11 cellular contexts compared by ENCODE assay signal in the genomic region with DNA sequence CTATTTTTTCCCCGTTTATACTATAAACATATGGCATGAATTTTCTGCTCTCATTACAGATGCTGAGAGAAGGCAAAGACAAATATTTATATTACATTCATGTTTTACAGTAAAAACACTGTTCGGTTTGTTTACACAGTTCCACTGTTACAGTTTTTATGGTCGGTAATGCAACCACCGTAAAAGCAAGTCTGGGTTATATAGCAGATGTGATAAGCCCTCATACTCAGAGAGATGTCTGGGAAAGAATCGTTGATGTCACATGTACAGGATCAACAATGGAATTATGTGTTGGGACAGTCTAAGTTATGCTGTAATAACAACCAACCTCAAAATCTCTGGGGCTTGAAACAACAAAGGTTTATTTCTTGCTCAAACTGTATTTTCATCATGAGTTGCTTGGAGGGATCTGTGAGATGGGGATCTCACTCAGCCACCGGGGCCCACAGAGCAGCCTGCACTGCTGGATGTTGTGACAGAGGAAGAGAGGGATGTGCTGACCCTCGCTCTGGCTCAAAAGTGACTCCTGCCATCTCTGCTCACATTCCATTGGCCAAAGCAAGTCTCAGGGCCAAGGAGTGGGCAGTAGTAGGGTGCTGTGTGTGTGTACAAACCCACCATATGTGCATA.
DNase-seq lines count a peak whose midpoint lies in the region; ATAC-seq, FAIRE-seq and TF ChIP-seq lines count a peak whose summit lies in the region.
"Had no signal": no experiment of that assay in that cellular context is flagged by ENCODE, and none has a peak within 500 bp of the region (broad histone marks: within the 10 kb centered on the region; RNA-seq: fewer than 3 reads in every experiment).

No MANE protein-coding gene starts in this region.

- WGBS in HepG2 (ENCODE audit: low lambda C conversion rate): 33% methylated on average over 7 of the region's 7 CpGs
- 73% methylated on average over 6 of the region's 7 CpGs for WGBS in right lobe of liver (ENCODE audit: insufficient coverage, low coverage, low lambda C conversion rate, missing lambda C conversion rate)

- CTCF ChIA-PET in HepG2 (lab: Yijun Ruan, JAX; ENCODE audit: low intra/inter-chr PET ratio, low total read pairs): no interaction called here
- CTCF ChIA-PET in Panc1 (lab: Charles Lee): no interaction called here

- H3K79me2 ChIP-seq in HepG2 (ENCODE audit: insufficient read depth, low read length): no peaks in the 10 kb centered on the region

- H4K20me1 ChIP-seq in HepG2 (ENCODE audit: insufficient read depth, low read length): no peaks in the 10 kb centered on the region

- H3K27me3 ChIP-seq in HepG2 (ENCODE audit: control insufficient read depth in 1 of 2, insufficient read depth in 2 of 2, low read length in 2 of 2) (no peaks in the 10 kb centered on the region), right lobe of liver (no peaks in the 10 kb centered on the region), Panc1 (ENCODE audit: control insufficient read depth, insufficient read depth, low read length) (no peaks in the 10 kb centered on the region)

- H3K9me3 ChIP-seq in HepG2 (ENCODE audit: low read length) (no peaks in the 10 kb centered on the region), right lobe of liver (no peaks in the 10 kb centered on the region), Panc1 (ENCODE audit: control insufficient read depth, insufficient read depth, low read depth, low read length) (no peaks in the 10 kb centered on the region)

- peak; percentile 67 for ATAC-seq in HepG2
- ATAC-seq in right lobe of liver: no peak
- ATAC-seq in Panc1: peak; percentile 78
- ATAC-seq in GM19395 (IDR thresholded peaks at IDR 0.05; ENCODE audit: unreplicated experiment): no peak
- no peak for ATAC-seq in HG03135 (IDR thresholded peaks at IDR 0.05; ENCODE audit: unreplicated experiment)
- ATAC-seq: WTC11 had no signal

- no peak for TF ChIP-seq POLR2A in HepG2 (IDR thresholded peaks at IDR 0.05; ENCODE audit: insufficient read depth in 1 of 2, low read depth in 2 of 2, low read length in 2 of 2)
- TF ChIP-seq POLR2A in right lobe of liver (IDR thresholded peaks at IDR 0.05): no peak

- FAIRE-seq in HepG2 (lab: Jason Lieb, UNC): no peak

- no peak for TF ChIP-seq CTCF in HepG2 (CRISPR knock-in tag; IDR thresholded peaks at IDR 0.05)
- TF ChIP-seq CTCF in right lobe of liver (IDR thresholded peaks at IDR 0.05): no peak
- TF ChIP-seq CTCF in Panc1 (IDR thresholded peaks at IDR 0.05): no peak

- H3K36me3 ChIP-seq in HepG2 (replicated peaks in 1 of 2; ENCODE audit: control insufficient read depth in 1 of 2, insufficient read depth in 2 of 2, low read length in 2 of 2): no peaks in the 10 kb centered on the region
- H3K36me3 ChIP-seq in right lobe of liver: no peaks in the 10 kb centered on the region
- no peaks in the 10 kb centered on the region for H3K36me3 ChIP-seq in Panc1 (ENCODE audit: control insufficient read depth, insufficient read depth, low read length)

- peak; percentile 68 for DNase-seq in HepG2 (ENCODE audit: low spot score)
- no peak for DNase-seq in right lobe of liver
- DNase-seq in Panc1 (ENCODE audit: low read depth, low spot score): no peak
- peak; percentile 69 for DNase-seq in foreskin melanocyte
- no peak for DNase-seq in cerebellar nuclear complex (lab: John Stamatoyannopoulos, UW)
- DNase-seq in activated CD4-positive, CD25-positive, alpha-beta regulatory T cell treated with anti-CD3 and anti-CD28 coated beads, Interleukin-2, amount 50 U/mL, for 72 hours: no peak
- DNase-seq: activated gamma-delta T cell treated with Interleukin-2 at 50 U/mL for 16 hours; stimulated activated naive CD4-positive, alpha-beta T cell had no signal

- intact Hi-C loops in HepG2 (cut with micrococcal nuclease; ENCODE audit: unreplicated experiment) (loop anchor here (10.0 kb wide), 1 partner anchor 60 kb away; no protein-coding TSS in a partner anchor), right lobe of liver (cut with DNase I) (no loop called here), Panc1 (cut with micrococcal nuclease; ENCODE audit: unreplicated experiment) (no loop called here)

- POLR2A ChIA-PET in HepG2 (lab: Yijun Ruan, JAX): no interaction called here
- POLR2A ChIA-PET in Panc1 (lab: Charles Lee): no interaction called here

- TF ChIP-seq EP300 in HepG2 (IDR thresholded peaks at IDR 0.05; ENCODE audit: low read depth in 2 of 2, low read length in 2 of 2) (peak in 1 of 2 experiments; percentile 26; a peak in 1 of 4 replicates), HepG2 (CRISPR knock-in tag; IDR thresholded peaks at IDR 0.05; ENCODE audit: borderline replicate concordance) (no peak)

- in situ Hi-C loops in HepG2 (cut with HindIII; ENCODE audit: extremely low pct_ligation_motif_present, low pct_unique_long_range_greater_than_20kb): loop anchor here (5.0 kb wide), 1 partner anchor 52 kb away; no protein-coding TSS in a partner anchor
- in situ Hi-C loops in Panc1 (cut with HindIII; ENCODE audit: low pct_unique_long_range_greater_than_20kb, low sequenced_read_pairs): no loop called here

- H3K4me3 ChIP-seq in HepG2 (replicated peaks in 1 of 3; ENCODE audit: insufficient read depth in 1 of 3, low read depth in 2 of 3, low read length in 3 of 3) (no peak overlapping the region), right lobe of liver (no peak overlapping the region), Panc1 (ENCODE audit: low read depth in 2 of 2, low read length in 2 of 2) (no peak overlapping the region)

- H2AFZ ChIP-seq in HepG2 (ENCODE audit: low read length): no peak overlapping the region

- BruUV-seq in HepG2 (replicated peaks; lab: Mats Ljungman, UMichigan) (no TSS peak), Panc1 (replicated peaks; lab: Mats Ljungman, UMichigan) (no TSS peak)

- no peak overlapping the region for H3K9ac ChIP-seq in HepG2 (ENCODE audit: insufficient read depth, low read depth, low read length)

- H3K4me1 ChIP-seq in HepG2 (ENCODE audit: insufficient read depth, low read length): peaks cover 32% of the 10 kb centered on the region
- no peaks in the 10 kb centered on the region for H3K4me1 ChIP-seq in right lobe of liver
- H3K4me1 ChIP-seq in Panc1 (ENCODE audit: control insufficient read depth, insufficient read depth, low read length): peaks cover 10% of the 10 kb centered on the region; the same call in 1 of the 2 replicates

- H3K27ac ChIP-seq in HepG2 (ENCODE audit: extremely low read length, insufficient read depth, low read length) (no peak overlapping the region), right lobe of liver (no peak overlapping the region), Panc1 (ENCODE audit: low read length) (no peak overlapping the region)

- peak overlapping the region; percentile 9; the same call in 1 of the 2 replicates for H3K4me2 ChIP-seq in HepG2 (ENCODE audit: low read depth, low read length)

- TF ChIP-seq RAD21 in HepG2 (CRISPR knock-in tag; IDR thresholded peaks at IDR 0.05): no peak

TF ChIP-seq in HepG2, 621 proteins besides CTCF, POLR2A, EP300 and RAD21 (continues in another document):
- TF ChIP-seq ADNP (CRISPR knock-in tag; IDR thresholded peaks at IDR 0.05): no peak
- TF ChIP-seq, protein P1, sequence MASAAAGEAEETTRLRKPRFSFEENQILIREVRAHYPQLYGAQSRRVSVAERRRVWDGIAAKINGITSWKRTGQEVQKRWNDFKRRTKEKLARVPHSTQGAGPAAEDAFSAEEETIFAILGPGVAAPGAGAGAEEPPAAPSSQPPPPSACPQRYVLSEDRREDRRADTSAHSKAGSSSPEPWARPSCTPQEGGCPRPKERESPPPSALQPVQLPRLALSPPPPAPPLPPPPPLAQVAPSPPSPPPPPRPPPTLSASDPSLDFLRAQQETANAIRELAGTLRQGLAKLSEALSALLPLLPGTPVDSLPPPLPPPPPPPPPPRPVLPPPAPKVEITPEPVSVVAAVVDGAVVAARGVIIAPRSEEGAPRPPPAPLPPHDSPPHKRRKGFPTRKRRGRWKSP (CRISPR knock-in tag; IDR thresholded peaks at IDR 0.05): no peak
- TF ChIP-seq, protein P2, sequence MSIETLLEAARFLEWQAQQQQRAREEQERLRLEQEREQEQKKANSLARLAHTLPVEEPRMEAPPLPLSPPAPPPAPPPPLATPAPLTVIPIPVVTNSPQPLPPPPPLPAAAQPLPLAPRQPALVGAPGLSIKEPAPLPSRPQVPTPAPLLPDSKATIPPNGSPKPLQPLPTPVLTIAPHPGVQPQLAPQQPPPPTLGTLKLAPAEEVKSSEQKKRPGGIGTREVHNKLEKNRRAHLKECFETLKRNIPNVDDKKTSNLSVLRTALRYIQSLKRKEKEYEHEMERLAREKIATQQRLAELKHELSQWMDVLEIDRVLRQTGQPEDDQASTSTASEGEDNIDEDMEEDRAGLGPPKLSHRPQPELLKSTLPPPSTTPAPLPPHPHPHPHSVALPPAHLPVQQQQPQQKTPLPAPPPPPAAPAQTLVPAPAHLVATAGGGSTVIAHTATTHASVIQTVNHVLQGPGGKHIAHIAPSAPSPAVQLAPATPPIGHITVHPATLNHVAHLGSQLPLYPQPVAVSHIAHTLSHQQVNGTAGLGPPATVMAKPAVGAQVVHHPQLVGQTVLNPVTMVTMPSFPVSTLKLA (IDR thresholded peaks at IDR 0.05): no peak
- TF ChIP-seq, protein P3, sequence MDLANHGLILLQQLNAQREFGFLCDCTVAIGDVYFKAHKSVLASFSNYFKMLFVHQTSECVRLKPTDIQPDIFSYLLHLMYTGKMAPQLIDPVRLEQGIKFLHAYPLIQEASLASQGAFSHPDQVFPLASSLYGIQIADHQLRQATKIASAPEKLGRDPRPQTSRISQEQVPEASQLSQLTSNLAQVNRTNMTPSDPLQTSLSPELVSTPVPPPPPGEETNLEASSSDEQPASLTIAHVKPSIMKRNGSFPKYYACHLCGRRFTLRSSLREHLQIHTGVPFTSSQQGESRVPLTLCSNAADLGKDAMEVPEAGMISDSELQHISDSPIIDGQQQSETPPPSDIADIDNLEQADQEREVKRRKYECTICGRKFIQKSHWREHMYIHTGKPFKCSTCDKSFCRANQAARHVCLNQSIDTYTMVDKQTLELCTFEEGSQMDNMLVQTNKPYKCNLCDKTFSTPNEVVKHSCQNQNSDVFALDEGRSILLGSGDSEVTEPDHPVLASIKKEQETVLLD (CRISPR knock-in tag; IDR thresholded peaks at IDR 0.05; ENCODE audit: low read depth): no peak
- 0 out of 2 replicates have a peak, but pooled peaks have one; percentile 17 for TF ChIP-seq FOXA1 (IDR thresholded peaks at IDR 0.05)
- peak; percentile 26; the same call in 1 of the 2 replicates for TF ChIP-seq FOXA1 (CRISPR knock-in tag; IDR thresholded peaks at IDR 0.05)
- TF ChIP-seq ZNF724P (CRISPR knock-in tag; IDR thresholded peaks at IDR 0.05; ENCODE audit: borderline replicate concordance): no peak
- no peak for TF ChIP-seq SRSF9 (IDR thresholded peaks at IDR 0.05; ENCODE audit: borderline replicate concordance, insufficient read depth, low read depth, low read length, poor library complexity, severe bottlenecking)
- TF ChIP-seq HNF4A (CRISPR knock-in tag; IDR thresholded peaks at IDR 0.05): no peak
- TF ChIP-seq BORCS8-MEF2B (CRISPR knock-in tag; IDR thresholded peaks at IDR 0.05): no peak
- 0 out of 2 replicates have a peak, but pooled peaks have one; percentile 12 for TF ChIP-seq SALL1 (CRISPR knock-in tag; IDR thresholded peaks at IDR 0.05)
- no peak for TF ChIP-seq RARG (CRISPR knock-in tag; IDR thresholded peaks at IDR 0.05; ENCODE audit: low read depth)

Comparison
In these comparisons a context has a peak if more than half of its experiments do, and no peak if none do; other contexts are left out.
1. ATAC-seq: peak in HepG2 (single experiment) and Panc1 (single experiment); none in right lobe of liver (0 of 4), GM19395 (single experiment) and HG03135 (single experiment).
2. DNase-seq: peak in HepG2 (single experiment) and foreskin melanocyte (single experiment); none in right lobe of liver (0 of 3), Panc1 (single experiment), cerebellar nuclear complex (0 of 2) and activated CD4-positive, CD25-positive, alpha-beta regulatory T cell treated with anti-CD3 and anti-CD28 coated beads, Interleukin-2, amount 50 U/mL, for 72 hours (single experiment).